Comparison of ENCODE assay signal across 1 cellular context in the genomic region with DNA sequence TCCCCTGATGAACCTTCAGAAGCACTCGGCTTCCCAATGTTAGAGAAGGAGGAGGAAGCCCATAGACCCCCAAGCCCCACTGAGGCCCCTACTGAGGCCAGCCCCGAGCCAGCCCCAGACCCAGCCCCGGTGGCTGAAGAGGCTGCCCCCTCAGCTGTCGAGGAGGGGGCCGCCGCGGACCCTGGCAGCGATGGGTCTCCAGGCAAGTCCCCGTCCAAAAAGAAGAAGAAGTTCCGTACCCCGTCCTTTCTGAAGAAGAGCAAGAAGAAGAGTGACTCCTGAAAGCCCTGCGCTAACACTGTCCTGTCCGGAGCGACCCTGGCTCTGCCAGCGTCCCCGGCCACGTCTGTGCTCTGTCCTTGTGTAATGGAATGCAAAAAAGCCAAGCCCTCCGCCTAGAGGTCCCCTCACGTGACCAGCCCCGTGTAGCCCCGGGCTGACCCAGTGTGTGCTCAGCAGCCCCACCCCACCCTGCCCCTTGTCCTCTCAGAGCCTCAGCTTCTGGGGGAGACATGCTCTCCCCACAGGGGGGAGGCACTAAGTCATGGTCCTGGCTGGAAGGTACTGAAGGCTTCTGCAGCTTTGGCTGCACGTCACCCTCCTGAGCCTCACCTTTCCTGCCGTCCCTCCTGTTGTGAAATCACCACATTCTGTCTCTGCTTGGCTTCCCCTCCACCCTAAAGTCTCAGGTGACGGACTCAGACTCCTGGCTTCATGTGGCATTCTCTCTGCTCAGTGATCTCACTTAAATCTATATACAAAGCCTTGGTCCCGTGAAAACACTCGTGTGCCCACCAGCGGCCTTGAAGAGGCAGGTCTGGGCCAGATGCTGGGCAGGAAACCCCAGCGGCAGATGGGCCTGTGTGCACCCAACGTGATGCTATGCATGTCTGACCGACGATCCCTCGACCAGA.
TF ChIP-seq lines count a peak whose summit lies in the region.

No MANE protein-coding gene starts in this region.

TF ChIP-seq in HepG2, 621 proteins besides CTCF, POLR2A, EP300 and RAD21:
- peak; percentile 81 for TF ChIP-seq AGO2 (optimal IDR thresholded peaks at IDR 0.05; ENCODE audit: low read depth, low read length)
- no peak for TF ChIP-seq ZNF101 (CRISPR knock-in tag; IDR thresholded peaks at IDR 0.05; ENCODE audit: borderline replicate concordance, low read depth)
- TF ChIP-seq ZBTB42 (CRISPR knock-in tag; IDR thresholded peaks at IDR 0.05): no peak
- no peak for TF ChIP-seq SRSF9 (IDR thresholded peaks at IDR 0.05; ENCODE audit: borderline replicate concordance, insufficient read depth, low read depth, low read length, poor library complexity, severe bottlenecking)
- TF ChIP-seq NKX3-1 (CRISPR knock-in tag; IDR thresholded peaks at IDR 0.05): no peak
- TF ChIP-seq RBM22 (optimal IDR thresholded peaks at IDR 0.05; ENCODE audit: low read length): peak; percentile 38
- TF ChIP-seq NCOA1 (CRISPR knock-in tag; IDR thresholded peaks at IDR 0.05): no peak
- TF ChIP-seq BRF2 (CRISPR knock-in tag; IDR thresholded peaks at IDR 0.05): no peak
- no peak for TF ChIP-seq MTF2 (CRISPR knock-in tag; IDR thresholded peaks at IDR 0.05; ENCODE audit: borderline replicate concordance)
